In the genomic region with DNA sequence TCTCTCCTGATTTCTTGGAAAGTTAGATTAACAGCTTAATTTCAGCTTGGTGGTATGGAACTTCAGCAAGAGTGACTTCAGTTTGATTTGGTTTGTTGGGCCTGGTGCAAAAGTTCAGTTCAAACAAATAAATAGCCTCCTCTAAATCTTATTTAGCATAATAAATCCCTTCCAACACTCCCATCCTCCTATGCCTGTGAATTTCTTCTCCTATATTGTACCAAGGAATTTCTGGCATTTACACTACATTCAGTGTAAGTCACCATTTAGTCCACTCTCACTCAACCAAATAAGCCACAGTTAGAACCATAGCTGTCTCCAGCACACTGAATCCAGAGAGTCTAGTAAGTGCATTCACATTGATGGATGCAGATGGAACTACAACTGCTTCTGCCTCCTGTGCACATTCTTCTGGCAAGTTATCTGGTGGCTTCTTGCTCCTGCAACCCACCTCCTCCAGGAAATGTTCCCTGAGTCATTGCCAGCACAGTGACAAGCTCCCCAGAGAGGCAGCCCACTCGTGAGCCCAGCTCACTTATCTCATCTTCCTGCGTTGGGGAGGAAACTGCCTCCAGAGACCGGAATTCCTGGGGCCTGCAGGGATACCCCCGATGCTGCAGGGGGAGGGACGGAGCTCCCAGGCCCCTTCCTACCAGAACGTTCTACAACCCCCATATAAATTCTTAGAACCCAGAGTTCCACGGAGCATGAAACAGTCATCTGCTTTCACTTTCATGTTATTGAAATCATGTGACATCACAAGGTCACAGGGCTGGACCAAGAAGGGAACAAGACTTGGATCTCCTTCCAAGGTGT, we compare ENCODE assay signal across 1 cellular context.
TF ChIP-seq lines count a peak whose summit lies in the region.

No MANE protein-coding gene starts in this region.

TF ChIP-seq in GM12878, 131 proteins besides CTCF, POLR2A, EP300 and RAD21 (continued from another document):
- TF ChIP-seq, protein P1, sequence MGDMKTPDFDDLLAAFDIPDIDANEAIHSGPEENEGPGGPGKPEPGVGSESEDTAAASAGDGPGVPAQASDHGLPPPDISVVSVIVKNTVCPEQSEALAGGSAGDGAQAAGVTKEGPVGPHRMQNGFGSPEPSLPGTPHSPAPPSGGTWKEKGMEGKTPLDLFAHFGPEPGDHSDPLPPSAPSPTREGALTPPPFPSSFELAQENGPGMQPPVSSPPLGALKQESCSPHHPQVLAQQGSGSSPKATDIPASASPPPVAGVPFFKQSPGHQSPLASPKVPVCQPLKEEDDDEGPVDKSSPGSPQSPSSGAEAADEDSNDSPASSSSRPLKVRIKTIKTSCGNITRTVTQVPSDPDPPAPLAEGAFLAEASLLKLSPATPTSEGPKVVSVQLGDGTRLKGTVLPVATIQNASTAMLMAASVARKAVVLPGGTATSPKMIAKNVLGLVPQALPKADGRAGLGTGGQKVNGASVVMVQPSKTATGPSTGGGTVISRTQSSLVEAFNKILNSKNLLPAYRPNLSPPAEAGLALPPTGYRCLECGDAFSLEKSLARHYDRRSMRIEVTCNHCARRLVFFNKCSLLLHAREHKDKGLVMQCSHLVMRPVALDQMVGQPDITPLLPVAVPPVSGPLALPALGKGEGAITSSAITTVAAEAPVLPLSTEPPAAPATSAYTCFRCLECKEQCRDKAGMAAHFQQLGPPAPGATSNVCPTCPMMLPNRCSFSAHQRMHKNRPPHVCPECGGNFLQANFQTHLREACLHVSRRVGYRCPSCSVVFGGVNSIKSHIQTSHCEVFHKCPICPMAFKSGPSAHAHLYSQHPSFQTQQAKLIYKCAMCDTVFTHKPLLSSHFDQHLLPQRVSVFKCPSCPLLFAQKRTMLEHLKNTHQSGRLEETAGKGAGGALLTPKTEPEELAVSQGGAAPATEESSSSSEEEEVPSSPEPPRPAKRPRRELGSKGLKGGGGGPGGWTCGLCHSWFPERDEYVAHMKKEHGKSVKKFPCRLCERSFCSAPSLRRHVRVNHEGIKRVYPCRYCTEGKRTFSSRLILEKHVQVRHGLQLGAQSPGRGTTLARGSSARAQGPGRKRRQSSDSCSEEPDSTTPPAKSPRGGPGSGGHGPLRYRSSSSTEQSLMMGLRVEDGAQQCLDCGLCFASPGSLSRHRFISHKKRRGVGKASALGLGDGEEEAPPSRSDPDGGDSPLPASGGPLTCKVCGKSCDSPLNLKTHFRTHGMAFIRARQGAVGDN (IDR thresholded peaks at IDR 0.05): no peak
